Comparison of ENCODE assay signal across 19 cellular contexts in genomic region chr5:115559524-115559923, GRCh38. TPM values are rescaled to one million over a fixed set of nuclear protein-coding genes. Genes with fewer than 3 reads are reported as not detected.
DNase-seq lines count a peak whose midpoint lies in the region; ATAC-seq and TF ChIP-seq lines count a peak whose summit lies in the region.
"Had no signal": no experiment of that assay in that cellular context is flagged by ENCODE, and none has a peak within 500 bp of the region (broad histone marks: within the 10 kb centered on the region; RNA-seq: fewer than 3 reads in every experiment).

No MANE protein-coding gene starts in this region.

- peaks cover 12% of the 10 kb centered on the region for H3K4me1 ChIP-seq in osteoblast (ENCODE audit: insufficient read depth, low read length)

- TF ChIP-seq CTCF in epithelial cell of esophagus (IDR thresholded peaks at IDR 0.05; ENCODE audit: insufficient read depth, low read depth, low read length, missing control alignments), result no peak
- no peak for TF ChIP-seq CTCF in osteoblast (IDR thresholded peaks at IDR 0.05; ENCODE audit: extremely low read depth, low read depth, low read length)

- H3K27ac Mint-ChIP-seq in T-cell, result no peak overlapping the region
- H3K27ac Mint-ChIP-seq: T-helper 17 cell had no signal

- ATAC-seq in T-cell (replicated peaks in 1 of 4), result no peak
- ATAC-seq in HG03520 (IDR thresholded peaks at IDR 0.05; ENCODE audit: unreplicated experiment), result no peak
- ATAC-seq: left colon, T-helper 17 cell had no signal

- H3K4me3 ChIP-seq in epithelial cell of esophagus (ENCODE audit: low read length) (no peak overlapping the region), osteoblast (ENCODE audit: insufficient read depth, low read length) (no peak overlapping the region)
- H3K4me3 ChIP-seq: skin epidermis had no signal

- H3K79me2 ChIP-seq in osteoblast (ENCODE audit: insufficient read depth, low read length), result no peaks in the 10 kb centered on the region

- H2AFZ ChIP-seq in osteoblast (ENCODE audit: low read length), result no peak overlapping the region

- no peaks in the 10 kb centered on the region for H4K20me1 ChIP-seq in osteoblast (ENCODE audit: insufficient read depth, low read length)

- CTCF ChIA-PET in T-cell (lab: Charles Lee), result interaction anchor here (0.9 to 1.2 kb wide), 3 partner anchors 9 to 241 kb away, joined by 3 to 5 read pairs (median 4); no protein-coding TSS in a partner anchor

- peaks cover 3 to 17% of the 10 kb centered on the region in 2 donors for H3K27me3 Mint-ChIP-seq in T-cell

- H3K36me3 Mint-ChIP-seq in T-cell, result no peaks in the 10 kb centered on the region

- H3K27ac ChIP-seq in osteoblast (ENCODE audit: low read depth, low read length), result peak overlapping the region; percentile 59
- H3K27ac ChIP-seq: KMS-11, skin epidermis had no signal

- peaks cover 0 to 12% (median 0%) of the 10 kb centered on the region in 3 donors for H3K4me1 Mint-ChIP-seq in T-cell

- no peaks in the 10 kb centered on the region for H3K36me3 ChIP-seq in osteoblast (ENCODE audit: insufficient read depth, low read length)

- no peak overlapping the region for H3K4me2 ChIP-seq in osteoblast (ENCODE audit: insufficient read depth, low read length)
- H3K4me2 ChIP-seq: KMS-11 had no signal

- H3K9me3 Mint-ChIP-seq in T-cell, result no peaks in the 10 kb centered on the region

- no peaks in the 10 kb centered on the region for H3K9me3 ChIP-seq in osteoblast (ENCODE audit: low read depth, low read length)

- POLR2A ChIA-PET in T-cell (lab: Charles Lee), result no interaction called here

- H3K27me3 ChIP-seq in osteoblast (ENCODE audit: insufficient read depth, low read length), result no peaks in the 10 kb centered on the region

- DNase-seq in EH (ENCODE audit: low read depth) (peak; percentile 85), RKO (ENCODE audit: low spot score) (peak; percentile 76), epithelial cell of esophagus (ENCODE audit: low read depth) (peak; percentile 59), osteoblast (ENCODE audit: insufficient read length, low spot score, missing footprints) (no peak), superior temporal gyrus (ENCODE audit: extremely low spot score) (no peak), OCI-M1 (lab: John Stamatoyannopoulos, UW) (no peak), T-cell (no peak)
- DNase-seq: activated effector memory CD4-positive, alpha-beta T cell treated with Interleukin-2 at 50 U/mL for 16 hours; hypothalamus; left colon; NCI-H1105 treated with DMSO at 0.1 percent for 48 hours; NCI-H2171 treated with DMSO at 0.1 percent for 48 hours; NCI-H82; occipital lobe; stimulated activated CD4-positive, alpha-beta T cell treated with anti-CD3 and anti-CD28 coated beads, Interleukin-4, amount 100 ng/mL, for 4 hours; T-helper 17 cell had no signal

- H3K4me3 Mint-ChIP-seq in T-cell, result no peak overlapping the region
- H3K4me3 Mint-ChIP-seq: T-helper 17 cell had no signal

RNA-seq across cellular contexts. Expression of gene FEM1C, which starts 14.9 kb away (rescaled TPM):
- total RNA-seq in osteoblast, result 17.1 and 17.4 TPM in 2 replicates
- total RNA-seq in T-cell, result 10 to 100 TPM; 14.2 to 30.3 (median 15.3) TPM

RNA-seq across cellular contexts. Expression of gene TICAM2, which starts 42.8 kb away (rescaled TPM):
- total RNA-seq in osteoblast (6.9 and 9.1 TPM in 2 replicates), T-cell (1 to 10 TPM in 2 of 5 donors, under 1 TPM in 3; 0.51 to 1.7 (median 0.82) TPM)

Comparison
In these comparisons a context has a peak if more than half of its experiments do, and no peak if none do; other contexts are left out.
1. DNase-seq: peak in EH (single experiment), RKO (single experiment) and epithelial cell of esophagus (single experiment); none in osteoblast (single experiment), superior temporal gyrus (single experiment), OCI-M1 (single experiment) and T-cell (0 of 34).